In genomic region chr2:21773168-21773567, GRCh38 we compare ENCODE assay signal across 17 cellular contexts.
DNase-seq lines count a peak whose midpoint lies in the region; ATAC-seq and TF ChIP-seq lines count a peak whose summit lies in the region.
"Had no signal": no experiment of that assay in that cellular context is flagged by ENCODE, and none has a peak within 500 bp of the region (broad histone marks: within the 10 kb centered on the region; RNA-seq: fewer than 3 reads in every experiment).

No MANE protein-coding gene starts in this region.

- peaks cover 0 to 13% of the 10 kb centered on the region in 2 donors for H3K4me1 ChIP-seq in right atrium auricular region
- peaks cover 0 to 7% of the 10 kb centered on the region in 2 donors for H3K4me1 ChIP-seq in ascending aorta
- peaks cover 0 to 10% of the 10 kb centered on the region in 2 donors for H3K4me1 ChIP-seq in lung (ENCODE audit: control insufficient read depth in 2 of 2, insufficient read depth in 2 of 2, low read length in 2 of 2)
- H3K4me1 ChIP-seq: BE2C had no signal

- no peaks in the 10 kb centered on the region for H3K36me3 ChIP-seq in right atrium auricular region
- H3K36me3 ChIP-seq in ascending aorta, result no peaks in the 10 kb centered on the region
- H3K36me3 ChIP-seq in lung (ENCODE audit: control insufficient read depth in 2 of 2, insufficient read depth in 2 of 2, low read length in 2 of 2), result no peaks in the 10 kb centered on the region
- H3K36me3 ChIP-seq: BE2C had no signal

- ATAC-seq in lung (ENCODE audit: insufficient read depth, low FRiP score), result peak; percentile 49
- ATAC-seq in HG02973 (IDR thresholded peaks at IDR 0.05; ENCODE audit: unreplicated experiment), result no peak
- ATAC-seq: CD8-positive, alpha-beta T cell; K562 had no signal

- intact Hi-C loops in cardiac septum (cut with DNase I), result no loop called here
- intact Hi-C loops in ascending aorta (cut with DNase I), result no loop called here

- H3K4me3 ChIP-seq in right atrium auricular region, result no peak overlapping the region
- no peak overlapping the region for H3K4me3 ChIP-seq in ascending aorta
- H3K4me3 ChIP-seq in lung, result no peak overlapping the region
- H3K4me3 ChIP-seq: K562 had no signal

- peak overlapping the region; percentile 6 to 8 for H3K27ac ChIP-seq in right atrium auricular region
- peak overlapping the region; percentile 34 to 44 for H3K27ac ChIP-seq in ascending aorta
- H3K27ac ChIP-seq in lung (ENCODE audit: low read depth in 1 of 2, low read length in 1 of 2), result no peak overlapping the region

- no peak for TF ChIP-seq CTCF in right atrium auricular region (IDR thresholded peaks at IDR 0.05)
- TF ChIP-seq CTCF in ascending aorta (IDR thresholded peaks at IDR 0.05), result no peak
- no peak for TF ChIP-seq CTCF in lung (IDR thresholded peaks at IDR 0.05; ENCODE audit: control extremely low read depth, extremely low read depth)

- no peaks in the 10 kb centered on the region for H3K27me3 ChIP-seq in right atrium auricular region
- H3K27me3 ChIP-seq in ascending aorta, result no peaks in the 10 kb centered on the region
- no peaks in the 10 kb centered on the region for H3K27me3 ChIP-seq in lung (ENCODE audit: control insufficient read depth, insufficient read depth)
- H3K27me3 ChIP-seq: BE2C had no signal

- no peak for DNase-seq in right atrium auricular region (ENCODE audit: low spot score)
- no peak for DNase-seq in cardiac septum (ENCODE audit: low spot score)
- no peak for DNase-seq in ascending aorta (ENCODE audit: low spot score in 2 of 2)
- DNase-seq in lung (ENCODE audit: low spot score), result no peak
- DNase-seq in activated CD8-positive, alpha-beta memory T cell treated with anti-CD3 and anti-CD28 coated beads, Interleukin-2, amount 50 U/mL, for 4 hours, result no peak
- no peak for DNase-seq in UCSD-AML1 (lab: John Stamatoyannopoulos, UW; ENCODE audit: unreplicated experiment)
- DNase-seq: BE2C; Calu3; CD8-positive, alpha-beta T cell; NCI-H1092 treated with DMSO at 0.1 percent for 48 hours; NCI-H2081 treated with DMSO at 0.1 percent for 48 hours; NCI-H524; NCI-H82; OCI-M1; SHP77 had no signal

- H3K9me3 ChIP-seq in right atrium auricular region (no peaks in the 10 kb centered on the region), ascending aorta (no peaks in the 10 kb centered on the region), lung (ENCODE audit: control insufficient read depth in 2 of 2, insufficient read depth in 1 of 2, low read length in 1 of 2) (no peaks in the 10 kb centered on the region)
- H3K9me3 ChIP-seq: BE2C had no signal

Comparison
In these comparisons a context has a peak if more than half of its experiments do, and no peak if none do; other contexts are left out.
1. H3K27ac ChIP-seq: peak in right atrium auricular region (2 of 2) and ascending aorta (2 of 2); none in lung (0 of 2).